Comparison of ENCODE assay signal across 8 cellular contexts in the genomic region with DNA sequence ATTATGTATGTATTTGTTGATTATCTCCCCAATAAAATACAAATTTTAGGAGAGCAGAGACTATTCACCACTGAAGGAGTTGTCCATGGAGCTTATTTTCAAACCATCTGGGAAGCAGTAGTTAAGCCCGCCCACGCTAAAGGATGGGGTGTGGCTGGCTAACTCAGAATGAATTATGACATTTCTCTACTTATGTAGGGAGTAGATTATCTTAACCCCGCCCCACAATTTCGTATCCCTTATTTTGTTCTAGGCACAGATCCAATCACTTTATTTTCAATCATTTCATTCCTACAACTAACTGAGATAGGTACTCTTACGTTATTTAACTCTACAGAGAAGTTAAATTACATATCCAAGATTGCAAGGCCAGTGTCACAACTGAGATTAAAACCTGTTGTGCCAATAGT. TPM values are rescaled to one million over a fixed set of nuclear protein-coding genes. Genes with fewer than 3 reads are reported as not detected.
A peak's percentile ranks its signal among the peaks of the same experiment; 100 is the strongest.
DNase-seq lines count a peak whose midpoint lies in the region; ATAC-seq and TF ChIP-seq lines count a peak whose summit lies in the region.

No MANE protein-coding gene starts in this region.

- peaks cover 24% of the 10 kb centered on the region for H4K20me1 ChIP-seq in PC-3 (ENCODE audit: low read length)

- peak overlapping the region; percentile 99 for H3K4me3 ChIP-seq in AG09309 (ENCODE audit: control insufficient read depth, low read depth, low read length)
- peak overlapping the region; percentile 95 for H3K4me3 ChIP-seq in HUES6 (ENCODE audit: low read depth, low read length)
- H3K4me3 ChIP-seq in PC-3 (ENCODE audit: low read length), result peak overlapping the region; percentile 79

- intact Hi-C loops in PC-3 (cut with micrococcal nuclease), result loop anchor here (1.0 to 5.0 kb wide), 2 partner anchors 11 to 141 kb away; no protein-coding TSS in a partner anchor

- no peaks in the 10 kb centered on the region for H3K36me3 Mint-ChIP-seq in natural killer cell treated with Interleukin-12 subunit alpha and Interleukin-12 subunit beta and Interleukin-15 and Interleukin-18, amount 100 ng/mL, for 72 hours

- no peaks in the 10 kb centered on the region for H3K9me3 ChIP-seq in HUES6 (ENCODE audit: control insufficient read depth, insufficient read depth, low read depth, low read length)
- no peaks in the 10 kb centered on the region for H3K9me3 ChIP-seq in PC-3 (ENCODE audit: low read length)

- BruUV-seq in PC-3 (replicated peaks; lab: Mats Ljungman, UMichigan), result no TSS peak

- no peak overlapping the region for H3K4me3 Mint-ChIP-seq in natural killer cell treated with Interleukin-12 subunit alpha and Interleukin-12 subunit beta and Interleukin-15 and Interleukin-18, amount 100 ng/mL, for 72 hours

- peak overlapping the region; percentile 95 for H3K4me2 ChIP-seq in PC-3 (ENCODE audit: low read length)

- no peaks in the 10 kb centered on the region for H3K9me3 Mint-ChIP-seq in natural killer cell treated with Interleukin-12 subunit alpha and Interleukin-12 subunit beta and Interleukin-15 and Interleukin-18, amount 100 ng/mL, for 72 hours

- peaks cover 35% of the 10 kb centered on the region for H3K79me2 ChIP-seq in PC-3 (ENCODE audit: low read length)

- peak overlapping the region; percentile 94 for H2AFZ ChIP-seq in PC-3 (ENCODE audit: low read length)

- CTCF ChIA-PET in PC-3 (lab: Charles Lee), result interaction anchor here (1.3 kb wide), 1 partner anchor 38 kb away, joined by 7 read pairs; no protein-coding TSS in a partner anchor

- DNase-seq in AG09309 (ENCODE audit: low read depth) (no peak), PC-3 (peak; percentile 73), non-pigmented ciliary epithelial cell (ENCODE audit: low read depth) (peak; percentile 66), AML-193 (lab: John Stamatoyannopoulos, UW) (no peak)
- DNase-seq in natural killer cell treated with Interleukin-12 subunit alpha and Interleukin-12 subunit beta and Interleukin-15 and Interleukin-18, amount 100 ng/mL, for 72 hours (ENCODE audit: low spot score), result no peak

- peaks cover 5% of the 10 kb centered on the region for H3F3A ChIP-seq in PC-3 (ENCODE audit: low read length, unreplicated experiment)

- H3K27ac Mint-ChIP-seq in natural killer cell treated with Interleukin-12 subunit alpha and Interleukin-12 subunit beta and Interleukin-15 and Interleukin-18, amount 100 ng/mL, for 72 hours, result no peak overlapping the region

- H3K4me1 Mint-ChIP-seq in natural killer cell treated with Interleukin-12 subunit alpha and Interleukin-12 subunit beta and Interleukin-15 and Interleukin-18, amount 100 ng/mL, for 72 hours (ENCODE audit: low read depth in 2 of 2), result peaks cover 25 to 26% of the 10 kb centered on the region in 2 donors

- H3K36me3 ChIP-seq in HUES6 (ENCODE audit: control insufficient read depth, insufficient read depth, low read length) (no peaks in the 10 kb centered on the region), PC-3 (ENCODE audit: low read depth, low read length) (no peaks in the 10 kb centered on the region)

- H3K9me2 ChIP-seq in PC-3 (replicated peaks; ENCODE audit: low read length), result no peaks in the 10 kb centered on the region

- H3K9ac ChIP-seq in HUES6 (ENCODE audit: low read length) (no peak overlapping the region), PC-3 (ENCODE audit: low read length) (peak overlapping the region; percentile 93)

- H3K27ac ChIP-seq in HUES6 (ENCODE audit: low read depth, low read length), result no peak overlapping the region
- peak overlapping the region; percentile 91 for H3K27ac ChIP-seq in PC-3 (ENCODE audit: low read length)

- ATAC-seq in PC-3 (peak; percentile 32), esophagus mucosa (peak; percentile 62), GM18517 (IDR thresholded peaks at IDR 0.05; ENCODE audit: unreplicated experiment) (no peak)
- no peak for ATAC-seq in natural killer cell treated with Interleukin-12 subunit alpha and Interleukin-12 subunit beta and Interleukin-15 and Interleukin-18, amount 100 ng/mL, for 72 hours

- no peaks in the 10 kb centered on the region for H3K27me3 ChIP-seq in HUES6 (ENCODE audit: control insufficient read depth, insufficient read depth, low read length)
- H3K27me3 ChIP-seq in PC-3 (ENCODE audit: low read length), result no peaks in the 10 kb centered on the region

- TF ChIP-seq CTCF in AG09309 (IDR thresholded peaks at IDR 0.05; ENCODE audit: control insufficient read depth, insufficient read depth, low read depth, low read length, missing control alignments) (no peak), PC-3 (conservative IDR thresholded peaks at IDR 0.05; ENCODE audit: low read depth, low read length) (no peak)

- peaks cover 22 to 32% of the 10 kb centered on the region in 2 donors for H3K27me3 Mint-ChIP-seq in natural killer cell treated with Interleukin-12 subunit alpha and Interleukin-12 subunit beta and Interleukin-15 and Interleukin-18, amount 100 ng/mL, for 72 hours

- H3K4me1 ChIP-seq in HUES6 (ENCODE audit: control insufficient read depth, insufficient read depth, low read length) (peaks cover 15% of the 10 kb centered on the region), PC-3 (ENCODE audit: insufficient read depth, low read length) (peaks cover 31% of the 10 kb centered on the region)

- POLR2A ChIA-PET in PC-3 (lab: Charles Lee; ENCODE audit: unreplicated experiment), result no interaction called here

RNA-seq across cellular contexts. Expression of a gene that starts 1.4 kb away (rescaled TPM):
- total RNA-seq in PC-3 (2014; rRNA removed), result 54.5 and 62.7 TPM in 2 replicates
- total RNA-seq in esophagus mucosa, result 85.4 TPM
- total RNA-seq in natural killer cell treated with Interleukin-12 subunit alpha and Interleukin-12 subunit beta and Interleukin-15 and Interleukin-18, amount 100 ng/mL, for 72 hours, result 10 to 100 TPM; 13.2 to 37.2 TPM

RNA-seq across cellular contexts. Expression of a gene that starts 40.4 kb away (rescaled TPM):
- total RNA-seq in PC-3 (2014; rRNA removed), result 1.1 and 1.6 TPM in 2 replicates
- 0.56 TPM for total RNA-seq in esophagus mucosa
- total RNA-seq in natural killer cell treated with Interleukin-12 subunit alpha and Interleukin-12 subunit beta and Interleukin-15 and Interleukin-18, amount 100 ng/mL, for 72 hours, result not detected

Comparison
In these comparisons a context has a peak if more than half of its experiments do, and no peak if none do; other contexts are left out.
1. DNase-seq: peak in PC-3 (single experiment) and non-pigmented ciliary epithelial cell (single experiment); none in AG09309 (single experiment), natural killer cell treated with Interleukin-12 subunit alpha and Interleukin-12 subunit beta and Interleukin-15 and Interleukin-18, amount 100 ng/mL, for 72 hours (single experiment) and AML-193 (0 of 2).
2. ATAC-seq: peak in PC-3 (single experiment) and esophagus mucosa (single experiment); none in natural killer cell treated with Interleukin-12 subunit alpha and Interleukin-12 subunit beta and Interleukin-15 and Interleukin-18, amount 100 ng/mL, for 72 hours (0 of 2) and GM18517 (single experiment).
3. Peak in every context shown above with its lines, with median percentiles within 50 percentile points of each other: H3K4me3 ChIP-seq.